In genomic region chr10:71957546-71958275, GRCh38 we compare ENCODE assay signal across 15 cellular contexts. TPM values are rescaled to one million over a fixed set of nuclear protein-coding genes. Genes with fewer than 3 reads are reported as not detected.
DNase-seq lines count a peak whose midpoint lies in the region; ATAC-seq and TF ChIP-seq lines count a peak whose summit lies in the region.
"Had no signal": no experiment of that assay in that cellular context is flagged by ENCODE, and none has a peak within 500 bp of the region (broad histone marks: within the 10 kb centered on the region; RNA-seq: fewer than 3 reads in every experiment).

No MANE protein-coding gene starts in this region.

- DNase-seq in AG09309 (ENCODE audit: low read depth) (no peak), brain microvascular endothelial cell (no peak), mesendoderm (peak; percentile 39), DMS53 (lab: John Stamatoyannopoulos, UW) (no peak), NCI-H1048 (lab: John Stamatoyannopoulos, UW) (no peak)
- DNase-seq: activated CD4-positive, alpha-beta memory T cell treated with anti-CD3 and anti-CD28 coated beads for 36 hours; naive thymus-derived CD8-positive, alpha-beta T cell; NCI-H1417 treated with DMSO at 0.1 percent for 48 hours; NCI-H2227 treated with DMSO at 0.1 percent for 48 hours; stimulated activated CD4-positive, alpha-beta T cell treated with anti-CD3 and anti-CD28 coated beads, Interleukin-4, amount 100 ng/mL, for 24 hours; upper lobe of left lung had no signal

- H3K56ac ChIP-seq in mesendoderm (ENCODE audit: low read length): no peak overlapping the region

- H3K4me2 ChIP-seq in mesendoderm (ENCODE audit: low read length): no peak overlapping the region

- no peaks in the 10 kb centered on the region for H3K79me1 ChIP-seq in mesendoderm (ENCODE audit: low read length)

- H3K27ac ChIP-seq in HEK293 (ENCODE audit: extremely low read depth, low read depth, low read length) (no peak overlapping the region), brain microvascular endothelial cell (no peak overlapping the region), mesendoderm (ENCODE audit: low read depth, low read length) (no peak overlapping the region)
- H3K27ac ChIP-seq: upper lobe of left lung had no signal

- no peak overlapping the region for H3K18ac ChIP-seq in mesendoderm (ENCODE audit: low read length)

- ATAC-seq in HG03108 (IDR thresholded peaks at IDR 0.05; ENCODE audit: unreplicated experiment) (no peak), HG02588 (IDR thresholded peaks at IDR 0.05; ENCODE audit: unreplicated experiment) (no peak)
- ATAC-seq: HCT116; naive thymus-derived CD8-positive, alpha-beta T cell had no signal

- H3K4me1 ChIP-seq in HEK293 (ENCODE audit: control insufficient read depth, insufficient read depth, low read length) (no peaks in the 10 kb centered on the region), mesendoderm (ENCODE audit: control insufficient read depth, low read depth, low read length) (no peaks in the 10 kb centered on the region)

- no CpG with 5 or more reads among the region's 9 CpGs for WGBS in mesendoderm (ENCODE audit: extremely low coverage, insufficient coverage, low lambda C conversion rate)

- in situ Hi-C loops in brain microvascular endothelial cell (cut with HindIII; ENCODE audit: low pct_ligation_motif_present, low sequenced_read_pairs): no loop called here

- H2AK5ac ChIP-seq in mesendoderm (ENCODE audit: low read length): no peak overlapping the region

- H2BK15ac ChIP-seq in mesendoderm (replicated peaks; ENCODE audit: low read depth): no peak overlapping the region

- H3K27me3 ChIP-seq in brain microvascular endothelial cell (replicated peaks) (no peaks in the 10 kb centered on the region), mesendoderm (ENCODE audit: insufficient read depth, low read length, poor library complexity) (no peaks in the 10 kb centered on the region)
- H3K27me3 ChIP-seq: upper lobe of left lung had no signal

- no peaks in the 10 kb centered on the region for H3K36me3 ChIP-seq in HEK293 (ENCODE audit: control insufficient read depth in 2 of 2, insufficient read depth in 1 of 2, low read length in 2 of 2)
- H3K36me3 ChIP-seq in brain microvascular endothelial cell (replicated peaks): no peaks in the 10 kb centered on the region
- H3K36me3 ChIP-seq in mesendoderm (ENCODE audit: control insufficient read depth, insufficient read depth, low read length): no peaks in the 10 kb centered on the region
- H3K36me3 ChIP-seq: upper lobe of left lung had no signal

- H3K4me3 ChIP-seq in AG09309 (ENCODE audit: control insufficient read depth, low read depth, low read length) (no peak overlapping the region), HEK293 (ENCODE audit: low read depth, low read length) (no peak overlapping the region), brain microvascular endothelial cell (ENCODE audit: low read depth, low read length) (no peak overlapping the region), mesendoderm (ENCODE audit: low read length) (no peak overlapping the region)
- H3K4me3 ChIP-seq: upper lobe of left lung had no signal

- no peak overlapping the region for H4K5ac ChIP-seq in mesendoderm (ENCODE audit: low read length)

- H4K8ac ChIP-seq in mesendoderm (ENCODE audit: low read depth, low read length): no peak overlapping the region

- no peak overlapping the region for H3K9ac ChIP-seq in mesendoderm (ENCODE audit: low read length)

- H3K9me3 ChIP-seq in HEK293 (ENCODE audit: control insufficient read depth, insufficient read depth, low read depth, low read length): no peaks in the 10 kb centered on the region

- CTCF ChIA-PET in HEK293 (lab: Yijun Ruan, JAX): interaction anchor here (0.5 to 4.0 kb wide), 24 partner anchors 8 to 396 kb away, joined by 3 to 86 read pairs (median 5); no protein-coding TSS in a partner anchor

- H3K23ac ChIP-seq in mesendoderm (ENCODE audit: low read length): no peak overlapping the region

- no peaks in the 10 kb centered on the region for H3K79me2 ChIP-seq in mesendoderm (ENCODE audit: control insufficient read depth, insufficient read depth, low read length)

- H3K4ac ChIP-seq in mesendoderm (ENCODE audit: low read depth, low read length): no peak overlapping the region

- H2BK120ac ChIP-seq in mesendoderm (ENCODE audit: low read depth, low read length): no peak overlapping the region

- peak; percentile 27 for TF ChIP-seq CTCF in AG09309 (IDR thresholded peaks at IDR 0.05; ENCODE audit: control insufficient read depth, insufficient read depth, low read depth, low read length, missing control alignments)
- TF ChIP-seq CTCF in HEK293 (tag by site-specific recombination; IDR thresholded peaks at IDR 0.05): no peak
- peak; percentile 5 for TF ChIP-seq CTCF in brain microvascular endothelial cell (IDR thresholded peaks at IDR 0.05; ENCODE audit: low read depth, low read length, missing control alignments)

- H2BK5ac ChIP-seq in mesendoderm (ENCODE audit: low read length): no peak overlapping the region

- POLR2A ChIA-PET in HEK293 (lab: Yijun Ruan, JAX): interaction anchor here (0.5 to 0.9 kb wide), 2 partner anchors 41 to 54 kb away, joined by 3 read pairs; no protein-coding TSS in a partner anchor

TF ChIP-seq in HEK293, 187 proteins besides CTCF, POLR2A, EP300 and RAD21:
- no peak for TF ChIP-seq ZNF837 (tag by site-specific recombination; IDR thresholded peaks at IDR 0.05)
- TF ChIP-seq ZNF335 (tag by site-specific recombination; conservative IDR thresholded peaks at IDR 0.05): 0 out of 2 replicates have a peak, but pooled peaks have one; percentile 14
- TF ChIP-seq ZNF239 (tag by site-specific recombination; IDR thresholded peaks at IDR 0.05): no peak
- TF ChIP-seq ZBTB8A (tag by site-specific recombination; IDR thresholded peaks at IDR 0.05): peak; percentile 62
TF ChIP-seq in HEK293: peak in this region for 2.

RNA-seq across cellular contexts. Expression of gene CHST3, which starts 6.5 kb away (rescaled TPM):
- 4.9 TPM for polyA plus RNA-seq in mesendoderm (2013, experiment 1 of 2)
- polyA plus RNA-seq in mesendoderm (2013, experiment 2 of 2): 4.9 TPM
- polyA plus RNA-seq: naive thymus-derived CD8-positive, alpha-beta T cell had no signal
